8 cellular contexts compared by ENCODE assay signal in genomic region chr1:110916669-110917306, GRCh38. TPM values are rescaled to one million over a fixed set of nuclear protein-coding genes. Genes with fewer than 3 reads are reported as not detected.
DNase-seq lines count a peak whose midpoint lies in the region; ATAC-seq and TF ChIP-seq lines count a peak whose summit lies in the region.

No MANE protein-coding gene starts in this region.

- H4K20me1 ChIP-seq in Karpas-422 (ENCODE audit: insufficient read depth, low read depth, low read length) (no peaks in the 10 kb centered on the region), smooth muscle cell (ENCODE audit: low read depth) (no peaks in the 10 kb centered on the region)

- H3K27ac ChIP-seq in Karpas-422 (ENCODE audit: low read length) (no peak overlapping the region), smooth muscle cell (ENCODE audit: low read depth) (peak overlapping the region; percentile 45), neuronal stem cell (replicated peaks; ENCODE audit: low read length) (no peak overlapping the region)

- H3K4me2 ChIP-seq in Karpas-422 (ENCODE audit: low read depth, low read length, poor library complexity, severe bottlenecking) (peak overlapping the region; percentile 53), smooth muscle cell (peak overlapping the region; percentile 21), neuronal stem cell (ENCODE audit: insufficient read depth, low read length, poor library complexity, severe bottlenecking) (no peak overlapping the region)

- H3K4ac ChIP-seq in neuronal stem cell (ENCODE audit: low read length) = no peak overlapping the region

- no peak overlapping the region for H2BK120ac ChIP-seq in neuronal stem cell (ENCODE audit: low read depth, low read length)

- peak overlapping the region; percentile 5; the same call in 1 of the 2 replicates for H3K4me3 ChIP-seq in Karpas-422 (ENCODE audit: low read length)
- H3K4me3 ChIP-seq in smooth muscle cell = no peak overlapping the region
- H3K4me3 ChIP-seq in neuronal stem cell (ENCODE audit: low read length in 2 of 2) = no peak overlapping the region

- no peak overlapping the region for H4K91ac ChIP-seq in neuronal stem cell (ENCODE audit: low read depth, low read length, poor library complexity)

- H3K27me3 ChIP-seq in Karpas-422 (ENCODE audit: low read length) (no peaks in the 10 kb centered on the region), smooth muscle cell (ENCODE audit: low read depth) (no peaks in the 10 kb centered on the region), neuronal stem cell (ENCODE audit: control insufficient read depth in 3 of 3, insufficient read depth in 3 of 3, low read depth in 1 of 3, low read length in 3 of 3) (no peaks in the 10 kb centered on the region)

- H2BK15ac ChIP-seq in neuronal stem cell (ENCODE audit: low read length) = no peak overlapping the region

- H2AFZ ChIP-seq in Karpas-422 (ENCODE audit: low read length) (no peak overlapping the region), smooth muscle cell (ENCODE audit: low read depth) (peak overlapping the region; percentile 12), neuronal stem cell (ENCODE audit: low read length) (no peak overlapping the region)

- DNase-seq in AG08395 (ENCODE audit: low spot score) = peak; percentile 11
- peak; percentile 48 for DNase-seq in Karpas-422
- no peak for DNase-seq in smooth muscle cell (lab: John Stamatoyannopoulos, UW; ENCODE audit: unreplicated experiment)
- no peak for DNase-seq in DMS114 treated with DMSO at 0.1 percent for 48 hours (lab: John Stamatoyannopoulos, UW; ENCODE audit: unreplicated experiment)
- DNase-seq in foreskin melanocyte = no peak
- DNase-seq in neuronal stem cell (ENCODE audit: low spot score) = no peak

- peaks cover 13% of the 10 kb centered on the region for H3K4me1 Mint-ChIP-seq in activated naive CD4-positive, alpha-beta T cell treated with anti-CD3 and anti-CD28 coated beads, Interleukin-2, amount 50 U/mL, for 24 hours

- H3K9me3 ChIP-seq in Karpas-422 (ENCODE audit: low read length) = no peaks in the 10 kb centered on the region
- H3K9me3 ChIP-seq in smooth muscle cell (replicated peaks; ENCODE audit: low read depth) = no peaks in the 10 kb centered on the region
- H3K9me3 ChIP-seq in neuronal stem cell (replicated peaks in 1 of 2; ENCODE audit: control insufficient read depth in 2 of 2, insufficient read depth in 1 of 2, low read depth in 1 of 2, low read length in 2 of 2) = no peaks in the 10 kb centered on the region

- peak; percentile 75 for ATAC-seq in GM18867 (IDR thresholded peaks at IDR 0.05; ENCODE audit: unreplicated experiment)

- no peaks in the 10 kb centered on the region for H3K79me2 ChIP-seq in Karpas-422 (ENCODE audit: low read length)
- no peaks in the 10 kb centered on the region for H3K79me2 ChIP-seq in smooth muscle cell (ENCODE audit: low read depth)

- peaks cover 8% of the 10 kb centered on the region for H3K36me3 Mint-ChIP-seq in activated naive CD4-positive, alpha-beta T cell treated with anti-CD3 and anti-CD28 coated beads, Interleukin-2, amount 50 U/mL, for 24 hours

- TF ChIP-seq CTCF in smooth muscle cell (IDR thresholded peaks at IDR 0.05; ENCODE audit: borderline replicate concordance, insufficient read depth, poor library complexity, severe bottlenecking) = no peak

- 53% methylated on average over 2 of the region's 2 CpGs for WGBS in smooth muscle cell (ENCODE audit: low lambda C conversion rate)
- WGBS in neuronal stem cell (ENCODE audit: extremely low coverage in 2 of 2, insufficient read length in 2 of 2, insufficient replicate concordance in 1 of 2), 2 donors = no CpG with 5 or more reads among the region's 2 CpGs

- peak overlapping the region; percentile 5 for H3K4me3 Mint-ChIP-seq in activated naive CD4-positive, alpha-beta T cell treated with anti-CD3 and anti-CD28 coated beads, Interleukin-2, amount 50 U/mL, for 24 hours

- no peaks in the 10 kb centered on the region for H3K9me2 ChIP-seq in Karpas-422 (replicated peaks; ENCODE audit: insufficient read depth, low read length)

- H2AK5ac ChIP-seq in neuronal stem cell (ENCODE audit: low read depth, low read length) = no peak overlapping the region

- H3K23ac ChIP-seq in neuronal stem cell (ENCODE audit: low read depth, low read length, poor library complexity) = no peak overlapping the region

- H3K18ac ChIP-seq in neuronal stem cell (ENCODE audit: low read length) = no peak overlapping the region

- H3K27ac Mint-ChIP-seq in activated naive CD4-positive, alpha-beta T cell treated with anti-CD3 and anti-CD28 coated beads, Interleukin-2, amount 50 U/mL, for 24 hours = peak overlapping the region; percentile 0

- H3K4me1 ChIP-seq in Karpas-422 (ENCODE audit: low read length) (peaks cover 7% of the 10 kb centered on the region), smooth muscle cell (ENCODE audit: low read depth) (no peaks in the 10 kb centered on the region), neuronal stem cell (ENCODE audit: control insufficient read depth in 2 of 2, insufficient read depth in 1 of 2, low read depth in 1 of 2, low read length in 2 of 2) (no peaks in the 10 kb centered on the region)

- H3K9me3 Mint-ChIP-seq in activated naive CD4-positive, alpha-beta T cell treated with anti-CD3 and anti-CD28 coated beads, Interleukin-2, amount 50 U/mL, for 24 hours = peaks cover 6% of the 10 kb centered on the region

- H2BK5ac ChIP-seq in neuronal stem cell (ENCODE audit: low read length) = no peak overlapping the region

- H3F3A ChIP-seq in smooth muscle cell (ENCODE audit: low read depth) = no peaks in the 10 kb centered on the region

- H2BK12ac ChIP-seq in neuronal stem cell (ENCODE audit: low read length) = no peak overlapping the region

- peak overlapping the region; percentile 28; the same call in 1 of the 2 replicates for H3K9ac ChIP-seq in Karpas-422 (ENCODE audit: low read length)
- H3K9ac ChIP-seq in smooth muscle cell (ENCODE audit: low read depth) = no peak overlapping the region
- H3K9ac ChIP-seq in neuronal stem cell (ENCODE audit: low read depth, low read length, poor library complexity) = no peak overlapping the region

- no peak overlapping the region for H4K8ac ChIP-seq in neuronal stem cell (ENCODE audit: low read depth, low read length)

- H3K79me1 ChIP-seq in neuronal stem cell (ENCODE audit: low read depth, low read length) = no peaks in the 10 kb centered on the region

- H3K27me3 Mint-ChIP-seq in activated naive CD4-positive, alpha-beta T cell treated with anti-CD3 and anti-CD28 coated beads, Interleukin-2, amount 50 U/mL, for 24 hours = no peaks in the 10 kb centered on the region

- no peak overlapping the region for H3K14ac ChIP-seq in neuronal stem cell (ENCODE audit: low read length)

- H3K36me3 ChIP-seq in Karpas-422 (ENCODE audit: insufficient read depth, low read length) (peaks cover under 1% of the 10 kb centered on the region; the same call in 1 of the 2 replicates), smooth muscle cell (ENCODE audit: low read depth) (no peaks in the 10 kb centered on the region), neuronal stem cell (replicated peaks in 1 of 2; ENCODE audit: control insufficient read depth in 2 of 2, insufficient read depth in 2 of 2, low read length in 2 of 2) (no peaks in the 10 kb centered on the region)

RNA-seq across cellular contexts. Expression of gene CD53, which starts 43.8 kb away (rescaled TPM):
- 101 and 154 TPM in 2 replicates for total RNA-seq in Karpas-422 (2014; rRNA removed; shearing (Covaris generic); ENCODE audit: low replicate concordance)
- not detected in 2 replicates for total RNA-seq in smooth muscle cell
- not detected in 2 replicates for polyA plus RNA-seq in smooth muscle cell
- polyA plus RNA-seq in neuronal stem cell (2013, experiment 1 of 2) = not detected
- not detected for polyA plus RNA-seq in neuronal stem cell (2013, experiment 2 of 2)

RNA-seq across cellular contexts. Expression of gene LRIF1, which starts 46.9 kb away (rescaled TPM):
- 28.2 and 59.3 TPM in 2 replicates for total RNA-seq in Karpas-422 (2014; rRNA removed; shearing (Covaris generic); ENCODE audit: low replicate concordance)
- 31.7 and 39.8 TPM in 2 replicates for total RNA-seq in smooth muscle cell
- polyA plus RNA-seq in smooth muscle cell = 20.7 and 22.2 TPM in 2 replicates
- 18.7 TPM for polyA plus RNA-seq in neuronal stem cell (2013, experiment 1 of 2)
- polyA plus RNA-seq in neuronal stem cell (2013, experiment 2 of 2) = 19.4 TPM

Comparison
In these comparisons a context has a peak if more than half of its experiments do, and no peak if none do; other contexts are left out.
1. DNase-seq: peak in AG08395 (single experiment) and Karpas-422 (single experiment); none in smooth muscle cell (single experiment), DMS114 treated with DMSO at 0.1 percent for 48 hours (single experiment), foreskin melanocyte (single experiment) and neuronal stem cell (single experiment).
2. RNA of gene CD53, which starts 43.8 kb away (total RNA-seq): 101 to 154 TPM in Karpas-422; not detected in smooth muscle cell; every median in the first group is over 100 times any median in the second.